In the genomic region with DNA sequence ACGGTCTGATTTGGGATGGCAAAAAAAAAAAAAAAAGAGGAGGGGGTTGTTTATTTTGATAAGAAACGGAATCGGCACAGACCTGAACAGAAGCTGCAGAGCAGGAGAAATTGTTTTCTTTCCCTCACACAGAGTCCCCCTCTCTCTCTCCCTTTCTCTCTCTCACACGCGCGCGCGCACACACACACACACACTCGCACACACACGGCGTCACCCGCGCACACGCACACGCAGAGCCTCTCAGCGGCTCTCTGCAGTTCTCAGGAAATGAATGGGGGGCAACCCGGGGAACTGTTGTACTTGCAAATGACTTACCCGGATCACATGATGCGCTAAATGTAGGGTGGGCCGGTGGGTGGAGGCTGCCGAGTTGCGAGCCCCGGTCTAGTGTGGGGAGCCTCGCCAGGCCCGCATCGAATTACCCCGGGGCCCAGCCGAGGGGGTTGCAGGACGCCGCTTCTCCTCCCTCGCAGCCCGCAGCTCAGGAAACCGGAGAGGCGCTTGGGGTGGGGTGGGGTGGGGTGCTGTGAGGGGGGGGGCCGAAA, we compare ENCODE assay signal across 8 cellular contexts. TPM values are rescaled to one million over a fixed set of nuclear protein-coding genes. Genes with fewer than 3 reads are reported as not detected.
DNase-seq lines count a peak whose midpoint lies in the region; ATAC-seq and TF ChIP-seq lines count a peak whose summit lies in the region.

No MANE protein-coding gene starts in this region.

- no peaks in the 10 kb centered on the region for H3K27me3 ChIP-seq in kidney epithelial cell (ENCODE audit: control insufficient read depth, insufficient read depth, low read length)

- H3K27ac ChIP-seq in 22Rv1 (peak overlapping the region; percentile 83), caudate nucleus (ENCODE audit: low read depth, low read length) (peak overlapping the region; percentile 52)

- no peaks in the 10 kb centered on the region for H3K36me3 ChIP-seq in kidney epithelial cell (ENCODE audit: control insufficient read depth, insufficient read depth, low read length)

- peak; percentile 67 for DNase-seq in NCI-H2107 treated with DMSO at 0.1 percent for 48 hours (lab: John Stamatoyannopoulos, UW; ENCODE audit: unreplicated experiment)
- peak; percentile 46 to 79 (median 70) for DNase-seq in activated CD4-positive, CD25-positive, alpha-beta regulatory T cell (lab: John Stamatoyannopoulos, UW)
- peak in 58 of 61 donors; percentile 3 to 89 (median 60) for DNase-seq in caudate nucleus (lab: John Stamatoyannopoulos, UW)
- peak; percentile 73 for DNase-seq in kidney epithelial cell (ENCODE audit: low read depth)
- DNase-seq in stimulated activated CD4-positive, alpha-beta T cell treated with anti-CD3 and anti-CD28 coated beads, Interleukin-12 subunit alpha, Interleukin-12 subunit beta, amount 100 ng/mL, for 48 hours (ENCODE audit: low read depth in 2 of 3, low spot score in 1 of 3): peak; percentile 63 to 71 (median 68)

- peak overlapping the region; percentile 62 for H3K4me3 ChIP-seq in kidney epithelial cell (ENCODE audit: low read depth, low read length)

- peak; percentile 29 for ATAC-seq in GM18520 (IDR thresholded peaks at IDR 0.05; ENCODE audit: unreplicated experiment)
- ATAC-seq in HG03025 (IDR thresholded peaks at IDR 0.05; ENCODE audit: low FRiP score, unreplicated experiment): peak; percentile 38

- TF ChIP-seq CTCF in 22Rv1 (IDR thresholded peaks at IDR 0.05) (no peak), kidney epithelial cell (IDR thresholded peaks at IDR 0.05; ENCODE audit: insufficient read depth, low read length, poor library complexity, severe bottlenecking) (no peak)

RNA-seq across cellular contexts. Expression of gene KLF12, which starts 0.5 kb away (rescaled TPM):
- total RNA-seq in kidney epithelial cell: 11.9 and 13.1 TPM in 2 replicates

Comparison
In these comparisons a context has a peak if more than half of its experiments do, and no peak if none do; other contexts are left out.
1. Peak in every context shown above with its lines: DNase-seq, ATAC-seq, H3K4me3 ChIP-seq and H3K27ac ChIP-seq.